ENCODE assay signal across 12 cellular contexts in the genomic region with DNA sequence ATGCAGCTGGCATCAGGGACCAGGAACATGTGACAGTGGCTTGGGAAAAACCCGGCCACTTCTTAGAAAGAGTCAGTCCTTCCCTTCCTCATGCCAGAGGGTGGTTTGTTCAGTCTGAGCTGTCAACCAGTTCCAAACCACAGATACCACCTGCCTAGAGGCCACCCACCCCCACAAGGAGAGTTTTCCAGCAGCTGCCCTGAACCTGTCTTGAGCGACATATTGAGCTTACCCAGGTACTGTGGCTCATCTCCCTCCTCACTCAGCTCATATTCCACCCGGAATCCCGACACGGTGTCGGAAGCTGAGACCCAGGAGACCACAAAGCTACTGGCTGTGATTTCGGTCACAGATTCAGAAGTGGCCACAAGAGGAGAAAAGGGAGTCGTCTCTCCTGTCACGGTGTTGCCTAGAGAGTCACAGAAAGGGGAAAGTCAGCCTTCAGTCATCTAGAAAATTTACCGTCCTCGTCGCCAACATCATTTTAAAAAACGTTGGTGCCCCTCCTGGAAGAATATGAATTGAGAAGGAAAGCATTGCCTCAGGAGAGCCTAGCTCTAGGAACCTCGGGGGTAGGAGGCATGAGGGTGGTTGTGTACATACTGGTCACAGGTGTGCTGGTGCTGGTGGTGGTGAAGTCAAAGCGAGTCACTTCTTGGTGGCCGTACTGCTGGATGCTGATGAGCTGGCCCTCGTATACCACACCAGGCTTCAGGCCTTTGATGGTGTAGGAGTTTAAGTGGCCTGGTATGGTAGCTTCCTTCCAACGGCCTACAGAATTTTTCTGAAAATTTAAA. TPM values are rescaled to one million over a fixed set of nuclear protein-coding genes. Genes with fewer than 3 reads are reported as not detected.
A peak's percentile ranks its signal among the peaks of the same experiment; 100 is the strongest.
DNase-seq lines count a peak whose midpoint lies in the region; ATAC-seq and TF ChIP-seq lines count a peak whose summit lies in the region.
"Had no signal": no experiment of that assay in that cellular context is flagged by ENCODE, and none has a peak within 500 bp of the region (broad histone marks: within the 10 kb centered on the region; RNA-seq: fewer than 3 reads in every experiment).

No MANE protein-coding gene starts in this region.

- H4K20me1 ChIP-seq in osteoblast (ENCODE audit: insufficient read depth, low read length): peaks cover 54% of the 10 kb centered on the region

- H3K4me1 Mint-ChIP-seq in MCF 10A (ENCODE audit: insufficient read depth, unreplicated experiment): peaks cover 19% of the 10 kb centered on the region
- H3K4me1 Mint-ChIP-seq: activated naive CD4-positive, alpha-beta T cell treated with anti-CD3 and anti-CD28 coated beads, Interleukin-2, amount 10 ng/mL, durations not matched to agents 7 days and 5 days; CD8-positive, alpha-beta memory T cell had no signal

- H3K36me3 ChIP-seq in A673 (ENCODE audit: insufficient read depth, low read length, poor library complexity, severe bottlenecking): peaks cover 94% of the 10 kb centered on the region
- H3K36me3 ChIP-seq in osteoblast (ENCODE audit: insufficient read depth, low read length): peaks cover 93% of the 10 kb centered on the region

- no peak overlapping the region for H3K4me3 ChIP-seq in A673 (ENCODE audit: low read depth, low read length, poor library complexity, severe bottlenecking)
- H3K4me3 ChIP-seq in osteoblast (ENCODE audit: insufficient read depth, low read length): no peak overlapping the region
- H3K4me3 ChIP-seq: heart left ventricle had no signal

- intact Hi-C loops in A673 (cut with micrococcal nuclease; ENCODE audit: unreplicated experiment): no loop called here
- intact Hi-C loops in MCF 10A (cut with micrococcal nuclease): no loop called here

- H3K4me2 ChIP-seq in osteoblast (ENCODE audit: insufficient read depth, low read length): peak overlapping the region; percentile 18

- peaks cover 25% of the 10 kb centered on the region for H3K79me2 ChIP-seq in osteoblast (ENCODE audit: insufficient read depth, low read length)

- ATAC-seq in HG03196 (IDR thresholded peaks at IDR 0.05; ENCODE audit: unreplicated experiment): no peak
- ATAC-seq in GM19351 (IDR thresholded peaks at IDR 0.05; ENCODE audit: unreplicated experiment): no peak

- no peak for DNase-seq in A673 (ENCODE audit: low spot score)
- peak; percentile 43 for DNase-seq in HT1080 (ENCODE audit: low read depth)
- DNase-seq in MCF 10A (ENCODE audit: unreplicated experiment): no peak
- no peak for DNase-seq in osteoblast (ENCODE audit: insufficient read length, low spot score, missing footprints)
- no peak for DNase-seq in NCI-H1048 (lab: John Stamatoyannopoulos, UW)
- no peak for DNase-seq in HEK293T (ENCODE audit: extremely low spot score)
- DNase-seq: activated naive CD4-positive, alpha-beta T cell treated with anti-CD3 and anti-CD28 coated beads, Interleukin-2, amount 10 ng/mL, durations not matched to agents 7 days and 5 days; CD8-positive, alpha-beta memory T cell; heart left ventricle; NCI-H2107 had no signal

- peaks cover 26% of the 10 kb centered on the region for H3K36me3 Mint-ChIP-seq in MCF 10A (ENCODE audit: insufficient read depth, unreplicated experiment)
- H3K36me3 Mint-ChIP-seq: activated naive CD4-positive, alpha-beta T cell treated with anti-CD3 and anti-CD28 coated beads, Interleukin-2, amount 10 ng/mL, durations not matched to agents 7 days and 5 days; CD8-positive, alpha-beta memory T cell had no signal

- TF ChIP-seq CTCF in A673 (conservative IDR thresholded peaks at IDR 0.05; ENCODE audit: low read depth, low read length) (no peak), MCF 10A (IDR thresholded peaks at IDR 0.05; ENCODE audit: unreplicated experiment) (no peak), osteoblast (IDR thresholded peaks at IDR 0.05; ENCODE audit: extremely low read depth, low read depth, low read length) (no peak)

- no peaks in the 10 kb centered on the region for H3K9me3 Mint-ChIP-seq in MCF 10A (ENCODE audit: unreplicated experiment)
- H3K9me3 Mint-ChIP-seq: activated naive CD4-positive, alpha-beta T cell treated with anti-CD3 and anti-CD28 coated beads, Interleukin-2, amount 10 ng/mL, durations not matched to agents 7 days and 5 days had no signal

- H3K27ac Mint-ChIP-seq in MCF 10A (ENCODE audit: low read depth, unreplicated experiment): peak overlapping the region; percentile 27
- H3K27ac Mint-ChIP-seq: activated naive CD4-positive, alpha-beta T cell treated with anti-CD3 and anti-CD28 coated beads, Interleukin-2, amount 10 ng/mL, durations not matched to agents 7 days and 5 days; CD8-positive, alpha-beta memory T cell had no signal

- H3K4me3 Mint-ChIP-seq in MCF 10A (ENCODE audit: unreplicated experiment): no peak overlapping the region
- H3K4me3 Mint-ChIP-seq: activated naive CD4-positive, alpha-beta T cell treated with anti-CD3 and anti-CD28 coated beads, Interleukin-2, amount 10 ng/mL, durations not matched to agents 7 days and 5 days; CD8-positive, alpha-beta memory T cell had no signal

- BruUV-seq in A673 (replicated peaks; lab: Mats Ljungman, UMichigan): no TSS peak
- BruUV-seq in MCF 10A (replicated peaks; lab: Mats Ljungman, UMichigan): no TSS peak

- H3K27me3 Mint-ChIP-seq in MCF 10A (ENCODE audit: insufficient read depth, unreplicated experiment): no peaks in the 10 kb centered on the region

- CTCF ChIA-PET in A673 (lab: Charles Lee): no interaction called here
- CTCF ChIA-PET in MCF 10A (lab: Yijun Ruan, JAX): interaction anchor here (0.6 to 1.4 kb wide), 5 partner anchors 9 to 402 kb away, joined by 3 to 4 read pairs (median 3); no protein-coding TSS in a partner anchor
- CTCF ChIA-PET in HEK293T (lab: Yijun Ruan, JAX): interaction anchor here (1.0 kb wide), 1 partner anchor 606 kb away, joined by 3 read pairs; no protein-coding TSS in a partner anchor

- POLR2A ChIA-PET in A673 (lab: Charles Lee; ENCODE audit: low non-redundant PET) (interaction anchor here (0.7 kb wide), 2 partner anchors 17 to 521 kb away, joined by 5 to 9 read pairs; no protein-coding TSS in a partner anchor), MCF 10A (lab: Yijun Ruan, JAX) (interaction anchor here (0.5 to 1.1 kb wide), 7 partner anchors 13 to 877 kb away, joined by 3 to 4 read pairs (median 3); no protein-coding TSS in a partner anchor), HEK293T (lab: Yijun Ruan, JAX) (interaction anchor here (0.5 to 0.7 kb wide), 2 partner anchors 98 to 711 kb away, joined by 3 to 5 read pairs; partner anchors contain the start of gene ATIC)

- no peak overlapping the region for H2AFZ ChIP-seq in osteoblast (ENCODE audit: low read length)

- H3K27ac ChIP-seq in A673 (ENCODE audit: low read depth, low read length, poor library complexity, severe bottlenecking): peak overlapping the region; percentile 33
- H3K27ac ChIP-seq in osteoblast (ENCODE audit: low read depth, low read length): peak overlapping the region; percentile 29

- H3K27me3 ChIP-seq in A673 (replicated peaks; ENCODE audit: insufficient read depth, low read depth, low read length, poor library complexity) (no peaks in the 10 kb centered on the region), osteoblast (ENCODE audit: insufficient read depth, low read length) (no peaks in the 10 kb centered on the region)
- H3K27me3 ChIP-seq: heart left ventricle had no signal

- H3K4me1 ChIP-seq in A673 (ENCODE audit: insufficient read depth, low read length, poor library complexity, severe bottlenecking) (peaks cover 14% of the 10 kb centered on the region), osteoblast (ENCODE audit: insufficient read depth, low read length) (peaks cover 83% of the 10 kb centered on the region)

- H3K9me3 ChIP-seq in A673 (ENCODE audit: low read depth, low read length, poor library complexity, severe bottlenecking) (no peaks in the 10 kb centered on the region), osteoblast (ENCODE audit: low read depth, low read length) (no peaks in the 10 kb centered on the region)
- H3K9me3 ChIP-seq: heart left ventricle had no signal

TF ChIP-seq in HEK293T, 16 proteins besides CTCF, POLR2A, EP300 and RAD21:
- TF ChIP-seq ELF4 (IDR thresholded peaks at IDR 0.05) (no peak), PKNOX1 (IDR thresholded peaks at IDR 0.05) (no peak), ARNT (IDR thresholded peaks at IDR 0.05) (no peak), FOXK2 (IDR thresholded peaks at IDR 0.05) (no peak), LEF1 (IDR thresholded peaks at IDR 0.05; ENCODE audit: borderline replicate concordance) (no peak), FOXM1 (IDR thresholded peaks at IDR 0.05; ENCODE audit: borderline replicate concordance) (no peak), ZNF384 (IDR thresholded peaks at IDR 0.05) (no peak), FOXA1 (IDR thresholded peaks at IDR 0.05) (no peak), HDGF (IDR thresholded peaks at IDR 0.05; ENCODE audit: borderline replicate concordance) (no peak), SP1 (IDR thresholded peaks at IDR 0.05) (no peak), L3MBTL2 (conservative IDR thresholded peaks at IDR 0.05) (no peak), TARDBP (IDR thresholded peaks at IDR 0.05) (no peak), CTBP1 (IDR thresholded peaks at IDR 0.05; ENCODE audit: borderline replicate concordance) (no peak), SUZ12 (IDR thresholded peaks at IDR 0.05) (no peak), BHLHE40 (IDR thresholded peaks at IDR 0.05; ENCODE audit: borderline replicate concordance) (no peak), NFRKB (IDR thresholded peaks at IDR 0.05) (no peak)

RNA-seq across cellular contexts. Expression of gene FN1, which starts 26.3 kb away (rescaled TPM):
- total RNA-seq in A673 (2021) (1,570 and 2,058 TPM in 2 replicates), MCF 10A (2022) (564 and 636 TPM in 2 replicates), osteoblast (18,025 and 18,800 TPM in 2 replicates)
- total RNA-seq in HT1080 (2014; rRNA removed; shearing (Covaris generic)): 228 and 266 TPM in 2 replicates
- 106 and 136 TPM in 2 replicates for polyA plus RNA-seq in HT1080 (2015; cell fraction: cytosol; rRNA removed)
- 3,659 and 4,053 TPM in 2 replicates for polyA plus RNA-seq in HT1080 (2015; cell fraction: nucleus; rRNA removed)
